ENCODE assay signal across 1 cellular context in the genomic region with DNA sequence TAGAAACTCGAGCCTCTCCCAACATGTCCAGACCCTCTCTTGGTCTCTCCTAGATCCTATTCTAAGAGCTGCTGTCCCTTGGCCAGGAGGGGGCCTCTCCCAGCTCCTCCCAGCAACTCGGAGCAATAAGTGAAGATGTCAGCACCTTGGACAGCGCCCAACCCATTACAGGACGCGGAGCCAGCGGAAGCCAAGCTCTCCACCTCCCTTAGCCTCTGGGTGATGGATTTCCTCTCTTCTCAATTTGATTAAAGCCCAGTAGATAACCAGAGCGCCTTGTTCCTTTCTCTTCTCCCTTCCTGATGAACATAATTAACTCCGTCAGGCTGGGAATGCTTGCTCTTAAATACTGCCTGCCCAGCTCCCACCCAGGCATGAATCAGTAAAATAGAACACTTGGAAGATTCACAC.
TF ChIP-seq lines count a peak whose summit lies in the region.

No MANE protein-coding gene starts in this region.

TF ChIP-seq in HepG2, 621 proteins besides CTCF, POLR2A, EP300 and RAD21 (continued from another document and continues in another):
- TF ChIP-seq, protein P1, sequence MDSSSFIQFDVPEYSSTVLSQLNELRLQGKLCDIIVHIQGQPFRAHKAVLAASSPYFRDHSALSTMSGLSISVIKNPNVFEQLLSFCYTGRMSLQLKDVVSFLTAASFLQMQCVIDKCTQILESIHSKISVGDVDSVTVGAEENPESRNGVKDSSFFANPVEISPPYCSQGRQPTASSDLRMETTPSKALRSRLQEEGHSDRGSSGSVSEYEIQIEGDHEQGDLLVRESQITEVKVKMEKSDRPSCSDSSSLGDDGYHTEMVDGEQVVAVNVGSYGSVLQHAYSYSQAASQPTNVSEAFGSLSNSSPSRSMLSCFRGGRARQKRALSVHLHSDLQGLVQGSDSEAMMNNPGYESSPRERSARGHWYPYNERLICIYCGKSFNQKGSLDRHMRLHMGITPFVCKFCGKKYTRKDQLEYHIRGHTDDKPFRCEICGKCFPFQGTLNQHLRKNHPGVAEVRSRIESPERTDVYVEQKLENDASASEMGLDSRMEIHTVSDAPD (CRISPR knock-in tag; IDR thresholded peaks at IDR 0.05): no peak
- TF ChIP-seq NR2C2 (CRISPR knock-in tag; IDR thresholded peaks at IDR 0.05; ENCODE audit: borderline replicate concordance) (no peak), ZFAT (CRISPR knock-in tag; conservative IDR thresholded peaks at IDR 0.05) (0 out of 2 replicates have a peak, but pooled peaks have one; percentile 32), ZZZ3 (CRISPR knock-in tag; IDR thresholded peaks at IDR 0.05; ENCODE audit: borderline replicate concordance) (no peak), ZNF260 (CRISPR knock-in tag; IDR thresholded peaks at IDR 0.05; ENCODE audit: borderline replicate concordance, low read depth) (no peak), XRCC5 (optimal IDR thresholded peaks at IDR 0.05; ENCODE audit: low read length) (peak; percentile 94), ZBTB21 (CRISPR knock-in tag; IDR thresholded peaks at IDR 0.05) (peak; percentile 67; the same call in 1 of the 2 replicates), MBNL3 (CRISPR knock-in tag; conservative IDR thresholded peaks at IDR 0.05) (no peak), NKX3-1 (CRISPR knock-in tag; IDR thresholded peaks at IDR 0.05) (peak; percentile 97), ZNF781 (CRISPR knock-in tag; IDR thresholded peaks at IDR 0.05; ENCODE audit: borderline replicate concordance, not compliant biosample characterization) (peak; percentile 98), ZNF660 (CRISPR knock-in tag; IDR thresholded peaks at IDR 0.05; ENCODE audit: borderline replicate concordance, low read depth) (no peak), ZNF451 (CRISPR knock-in tag; IDR thresholded peaks at IDR 0.05) (no peak), CEBPG (CRISPR knock-in tag; IDR thresholded peaks at IDR 0.05) (peak; percentile 57; the same call in 1 of the 2 replicates), HNRNPH1 (optimal IDR thresholded peaks at IDR 0.05; ENCODE audit: low read depth, low read length) (no peak), MXI1 (IDR thresholded peaks at IDR 0.05; ENCODE audit: borderline replicate concordance, low read depth, low read length) (no peak), MAFF (IDR thresholded peaks at IDR 0.05; ENCODE audit: low read depth, low read length) (no peak), FOXO1 (CRISPR knock-in tag; IDR thresholded peaks at IDR 0.05) (peak; percentile 73), JUNB (CRISPR knock-in tag; IDR thresholded peaks at IDR 0.05; ENCODE audit: borderline replicate concordance) (peak; percentile 63; the same call in 1 of the 2 replicates), ZNF883 (CRISPR knock-in tag; IDR thresholded peaks at IDR 0.05; ENCODE audit: not compliant biosample characterization) (peak; percentile 92), HIVEP1 (CRISPR knock-in tag; IDR thresholded peaks at IDR 0.05) (0 out of 2 replicates have a peak, but pooled peaks have one; percentile 27), ARNTL (CRISPR knock-in tag; IDR thresholded peaks at IDR 0.05) (peak; percentile 70), KLF6 (CRISPR knock-in tag; IDR thresholded peaks at IDR 0.05) (peak; percentile 99), MATR3 (CRISPR knock-in tag; IDR thresholded peaks at IDR 0.05) (no peak), SATB2 (CRISPR knock-in tag; IDR thresholded peaks at IDR 0.05) (peak; percentile 93), ZFX (CRISPR knock-in tag; IDR thresholded peaks at IDR 0.05; ENCODE audit: low read depth) (no peak), ZNF235 (CRISPR knock-in tag; IDR thresholded peaks at IDR 0.05; ENCODE audit: borderline replicate concordance) (0 out of 2 replicates have a peak, but pooled peaks have one; percentile 80), CBFB (CRISPR knock-in tag; IDR thresholded peaks at IDR 0.05) (peak; percentile 90), SAP130 (CRISPR knock-in tag; IDR thresholded peaks at IDR 0.05; ENCODE audit: low read depth) (peak; percentile 89), GFI1 (CRISPR knock-in tag; IDR thresholded peaks at IDR 0.05; ENCODE audit: borderline replicate concordance) (no peak), SOX5 (CRISPR knock-in tag; IDR thresholded peaks at IDR 0.05; ENCODE audit: borderline replicate concordance) (peak; percentile 67; the same call in 1 of the 2 replicates), SRSF4 (IDR thresholded peaks at IDR 0.05; ENCODE audit: low read depth, low read length, poor library complexity, severe bottlenecking) (no peak), ZNF83 (CRISPR knock-in tag; IDR thresholded peaks at IDR 0.05; ENCODE audit: borderline replicate concordance) (peak; percentile 83; the same call in 1 of the 2 replicates), AKAP8 (CRISPR knock-in tag; IDR thresholded peaks at IDR 0.05) (no peak), DNMT1 (CRISPR knock-in tag; IDR thresholded peaks at IDR 0.05) (no peak), KDM2A (CRISPR knock-in tag; IDR thresholded peaks at IDR 0.05; ENCODE audit: borderline replicate concordance, low read depth) (peak; percentile 87; the same call in 1 of the 2 replicates), ZNF766 (CRISPR knock-in tag; IDR thresholded peaks at IDR 0.05; ENCODE audit: borderline replicate concordance) (peak; percentile 97; the same call in 1 of the 2 replicates), TAF1 (CRISPR knock-in tag; IDR thresholded peaks at IDR 0.05) (0 out of 2 replicates have a peak, but pooled peaks have one; percentile 18), KDM5B (CRISPR knock-in tag; IDR thresholded peaks at IDR 0.05; ENCODE audit: borderline replicate concordance) (peak; percentile 76; the same call in 1 of the 2 replicates), PAF1 (CRISPR knock-in tag; IDR thresholded peaks at IDR 0.05) (no peak), ZNF724P (CRISPR knock-in tag; IDR thresholded peaks at IDR 0.05; ENCODE audit: borderline replicate concordance) (0 out of 2 replicates have a peak, but pooled peaks have one; percentile 58), TBP (CRISPR knock-in tag; IDR thresholded peaks at IDR 0.05) (no peak)
- TF ChIP-seq, protein P2, sequence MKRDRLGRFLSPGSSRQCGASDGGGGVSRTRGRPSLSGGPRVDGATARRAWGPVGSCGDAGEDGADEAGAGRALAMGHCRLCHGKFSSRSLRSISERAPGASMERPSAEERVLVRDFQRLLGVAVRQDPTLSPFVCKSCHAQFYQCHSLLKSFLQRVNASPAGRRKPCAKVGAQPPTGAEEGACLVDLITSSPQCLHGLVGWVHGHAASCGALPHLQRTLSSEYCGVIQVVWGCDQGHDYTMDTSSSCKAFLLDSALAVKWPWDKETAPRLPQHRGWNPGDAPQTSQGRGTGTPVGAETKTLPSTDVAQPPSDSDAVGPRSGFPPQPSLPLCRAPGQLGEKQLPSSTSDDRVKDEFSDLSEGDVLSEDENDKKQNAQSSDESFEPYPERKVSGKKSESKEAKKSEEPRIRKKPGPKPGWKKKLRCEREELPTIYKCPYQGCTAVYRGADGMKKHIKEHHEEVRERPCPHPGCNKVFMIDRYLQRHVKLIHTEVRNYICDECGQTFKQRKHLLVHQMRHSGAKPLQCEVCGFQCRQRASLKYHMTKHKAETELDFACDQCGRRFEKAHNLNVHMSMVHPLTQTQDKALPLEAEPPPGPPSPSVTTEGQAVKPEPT (CRISPR knock-in tag; IDR thresholded peaks at IDR 0.05; ENCODE audit: low read depth): peak; percentile 73; the same call in 1 of the 2 replicates
- TF ChIP-seq, protein P3, sequence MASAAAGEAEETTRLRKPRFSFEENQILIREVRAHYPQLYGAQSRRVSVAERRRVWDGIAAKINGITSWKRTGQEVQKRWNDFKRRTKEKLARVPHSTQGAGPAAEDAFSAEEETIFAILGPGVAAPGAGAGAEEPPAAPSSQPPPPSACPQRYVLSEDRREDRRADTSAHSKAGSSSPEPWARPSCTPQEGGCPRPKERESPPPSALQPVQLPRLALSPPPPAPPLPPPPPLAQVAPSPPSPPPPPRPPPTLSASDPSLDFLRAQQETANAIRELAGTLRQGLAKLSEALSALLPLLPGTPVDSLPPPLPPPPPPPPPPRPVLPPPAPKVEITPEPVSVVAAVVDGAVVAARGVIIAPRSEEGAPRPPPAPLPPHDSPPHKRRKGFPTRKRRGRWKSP (CRISPR knock-in tag; IDR thresholded peaks at IDR 0.05): peak; percentile 82
- TF ChIP-seq, protein P4, sequence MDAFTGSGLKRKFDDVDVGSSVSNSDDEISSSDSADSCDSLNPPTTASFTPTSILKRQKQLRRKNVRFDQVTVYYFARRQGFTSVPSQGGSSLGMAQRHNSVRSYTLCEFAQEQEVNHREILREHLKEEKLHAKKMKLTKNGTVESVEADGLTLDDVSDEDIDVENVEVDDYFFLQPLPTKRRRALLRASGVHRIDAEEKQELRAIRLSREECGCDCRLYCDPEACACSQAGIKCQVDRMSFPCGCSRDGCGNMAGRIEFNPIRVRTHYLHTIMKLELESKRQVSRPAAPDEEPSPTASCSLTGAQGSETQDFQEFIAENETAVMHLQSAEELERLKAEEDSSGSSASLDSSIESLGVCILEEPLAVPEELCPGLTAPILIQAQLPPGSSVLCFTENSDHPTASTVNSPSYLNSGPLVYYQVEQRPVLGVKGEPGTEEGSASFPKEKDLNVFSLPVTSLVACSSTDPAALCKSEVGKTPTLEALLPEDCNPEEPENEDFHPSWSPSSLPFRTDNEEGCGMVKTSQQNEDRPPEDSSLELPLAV (CRISPR knock-in tag; conservative IDR thresholded peaks at IDR 0.05; ENCODE audit: low read depth): no peak
- TF ChIP-seq, protein P5, sequence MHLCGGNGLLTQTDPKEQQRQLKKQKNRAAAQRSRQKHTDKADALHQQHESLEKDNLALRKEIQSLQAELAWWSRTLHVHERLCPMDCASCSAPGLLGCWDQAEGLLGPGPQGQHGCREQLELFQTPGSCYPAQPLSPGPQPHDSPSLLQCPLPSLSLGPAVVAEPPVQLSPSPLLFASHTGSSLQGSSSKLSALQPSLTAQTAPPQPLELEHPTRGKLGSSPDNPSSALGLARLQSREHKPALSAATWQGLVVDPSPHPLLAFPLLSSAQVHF (CRISPR knock-in tag; IDR thresholded peaks at IDR 0.05): peak; percentile 65; the same call in 1 of the 2 replicates
- TF ChIP-seq, protein P6, sequence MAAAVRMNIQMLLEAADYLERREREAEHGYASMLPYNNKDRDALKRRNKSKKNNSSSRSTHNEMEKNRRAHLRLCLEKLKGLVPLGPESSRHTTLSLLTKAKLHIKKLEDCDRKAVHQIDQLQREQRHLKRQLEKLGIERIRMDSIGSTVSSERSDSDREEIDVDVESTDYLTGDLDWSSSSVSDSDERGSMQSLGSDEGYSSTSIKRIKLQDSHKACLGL (CRISPR knock-in tag; IDR thresholded peaks at IDR 0.05): peak; percentile 45; the same call in 1 of the 2 replicates
- TF ChIP-seq, protein P7, sequence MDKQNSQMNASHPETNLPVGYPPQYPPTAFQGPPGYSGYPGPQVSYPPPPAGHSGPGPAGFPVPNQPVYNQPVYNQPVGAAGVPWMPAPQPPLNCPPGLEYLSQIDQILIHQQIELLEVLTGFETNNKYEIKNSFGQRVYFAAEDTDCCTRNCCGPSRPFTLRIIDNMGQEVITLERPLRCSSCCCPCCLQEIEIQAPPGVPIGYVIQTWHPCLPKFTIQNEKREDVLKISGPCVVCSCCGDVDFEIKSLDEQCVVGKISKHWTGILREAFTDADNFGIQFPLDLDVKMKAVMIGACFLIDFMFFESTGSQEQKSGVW (CRISPR knock-in tag; IDR thresholded peaks at IDR 0.05; ENCODE audit: borderline replicate concordance): no peak
- TF ChIP-seq, protein P8, sequence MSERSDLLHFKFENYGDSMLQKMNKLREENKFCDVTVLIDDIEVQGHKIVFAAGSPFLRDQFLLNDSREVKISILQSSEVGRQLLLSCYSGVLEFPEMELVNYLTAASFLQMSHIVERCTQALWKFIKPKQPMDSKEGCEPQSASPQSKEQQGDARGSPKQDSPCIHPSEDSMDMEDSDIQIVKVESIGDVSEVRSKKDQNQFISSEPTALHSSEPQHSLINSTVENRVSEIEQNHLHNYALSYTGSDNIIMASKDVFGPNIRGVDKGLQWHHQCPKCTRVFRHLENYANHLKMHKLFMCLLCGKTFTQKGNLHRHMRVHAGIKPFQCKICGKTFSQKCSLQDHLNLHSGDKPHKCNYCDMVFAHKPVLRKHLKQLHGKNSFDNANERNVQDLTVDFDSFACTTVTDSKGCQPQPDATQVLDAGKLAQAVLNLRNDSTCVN (CRISPR knock-in tag; IDR thresholded peaks at IDR 0.05; ENCODE audit: borderline replicate concordance): peak; percentile 93
- TF ChIP-seq, protein P9, sequence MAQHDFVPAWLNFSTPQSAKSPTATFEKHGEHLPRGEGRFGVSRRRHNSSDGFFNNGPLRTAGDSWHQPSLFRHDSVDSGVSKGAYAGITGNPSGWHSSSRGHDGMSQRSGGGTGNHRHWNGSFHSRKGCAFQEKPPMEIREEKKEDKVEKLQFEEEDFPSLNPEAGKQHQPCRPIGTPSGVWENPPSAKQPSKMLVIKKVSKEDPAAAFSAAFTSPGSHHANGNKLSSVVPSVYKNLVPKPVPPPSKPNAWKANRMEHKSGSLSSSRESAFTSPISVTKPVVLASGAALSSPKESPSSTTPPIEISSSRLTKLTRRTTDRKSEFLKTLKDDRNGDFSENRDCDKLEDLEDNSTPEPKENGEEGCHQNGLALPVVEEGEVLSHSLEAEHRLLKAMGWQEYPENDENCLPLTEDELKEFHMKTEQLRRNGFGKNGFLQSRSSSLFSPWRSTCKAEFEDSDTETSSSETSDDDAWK (CRISPR knock-in tag; IDR thresholded peaks at IDR 0.05): no peak
- TF ChIP-seq, protein P10, sequence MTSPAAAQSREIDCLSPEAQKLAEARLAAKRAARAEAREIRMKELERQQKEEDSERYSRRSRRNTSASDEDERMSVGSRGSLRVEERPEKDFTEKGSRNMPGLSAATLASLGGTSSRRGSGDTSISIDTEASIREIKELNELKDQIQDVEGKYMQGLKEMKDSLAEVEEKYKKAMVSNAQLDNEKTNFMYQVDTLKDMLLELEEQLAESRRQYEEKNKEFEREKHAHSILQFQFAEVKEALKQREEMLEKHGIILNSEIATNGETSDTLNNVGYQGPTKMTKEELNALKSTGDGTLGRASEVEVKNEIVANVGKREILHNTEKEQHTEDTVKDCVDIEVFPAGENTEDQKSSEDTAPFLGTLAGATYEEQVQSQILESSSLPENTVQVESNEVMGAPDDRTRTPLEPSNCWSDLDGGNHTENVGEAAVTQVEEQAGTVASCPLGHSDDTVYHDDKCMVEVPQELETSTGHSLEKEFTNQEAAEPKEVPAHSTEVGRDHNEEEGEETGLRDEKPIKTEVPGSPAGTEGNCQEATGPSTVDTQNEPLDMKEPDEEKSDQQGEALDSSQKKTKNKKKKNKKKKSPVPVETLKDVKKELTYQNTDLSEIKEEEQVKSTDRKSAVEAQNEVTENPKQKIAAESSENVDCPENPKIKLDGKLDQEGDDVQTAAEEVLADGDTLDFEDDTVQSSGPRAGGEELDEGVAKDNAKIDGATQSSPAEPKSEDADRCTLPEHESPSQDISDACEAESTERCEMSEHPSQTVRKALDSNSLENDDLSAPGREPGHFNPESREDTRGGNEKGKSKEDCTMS (CRISPR knock-in tag; conservative IDR thresholded peaks at IDR 0.05): peak; percentile 95; the same call in 1 of the 2 replicates
- TF ChIP-seq, protein P11, sequence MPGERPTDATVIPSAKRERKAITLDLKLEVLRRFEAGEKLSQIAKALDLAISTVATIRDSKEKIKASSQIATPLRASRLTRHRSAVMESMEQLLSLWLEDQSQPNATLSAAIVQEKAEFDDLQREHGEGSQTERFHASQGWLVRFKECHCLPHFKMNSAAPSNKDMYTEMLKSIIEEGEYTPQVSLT (CRISPR knock-in tag; IDR thresholded peaks at IDR 0.05; ENCODE audit: borderline replicate concordance, low read depth): no peak; the same call in 1 of the 2 replicates
- TF ChIP-seq, protein P12, sequence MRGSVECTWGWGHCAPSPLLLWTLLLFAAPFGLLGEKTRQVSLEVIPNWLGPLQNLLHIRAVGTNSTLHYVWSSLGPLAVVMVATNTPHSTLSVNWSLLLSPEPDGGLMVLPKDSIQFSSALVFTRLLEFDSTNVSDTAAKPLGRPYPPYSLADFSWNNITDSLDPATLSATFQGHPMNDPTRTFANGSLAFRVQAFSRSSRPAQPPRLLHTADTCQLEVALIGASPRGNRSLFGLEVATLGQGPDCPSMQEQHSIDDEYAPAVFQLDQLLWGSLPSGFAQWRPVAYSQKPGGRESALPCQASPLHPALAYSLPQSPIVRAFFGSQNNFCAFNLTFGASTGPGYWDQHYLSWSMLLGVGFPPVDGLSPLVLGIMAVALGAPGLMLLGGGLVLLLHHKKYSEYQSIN (CRISPR knock-in tag; IDR thresholded peaks at IDR 0.05; ENCODE audit: borderline replicate concordance): no peak
